In genomic region chr11:57700425-57700824, GRCh38 we compare ENCODE assay signal across 22 cellular contexts.
"Had no signal": no experiment of that assay in that cellular context is flagged by ENCODE, and none has a peak within 500 bp of the region (broad histone marks: within the 10 kb centered on the region; RNA-seq: fewer than 3 reads in every experiment).

No MANE protein-coding gene starts in this region.

- ATAC-seq: activated CD4-positive, CD25-positive, alpha-beta regulatory T cell treated with anti-CD3 and anti-CD28 coated beads, Interleukin-2, amount 50 U/mL, for 24 hours; effector memory CD8-positive, alpha-beta T cell; heart right ventricle; left lobe of liver; lower lobe of right lung had no signal

- H3K27ac ChIP-seq: adrenal gland, ascending aorta, esophagus muscularis mucosa, heart right ventricle, lower lobe of right lung, prostate gland, right atrium auricular region, spleen, thoracic aorta, vagina had no signal

- H3K9me3 ChIP-seq: adrenal gland, ascending aorta, esophagus muscularis mucosa, heart right ventricle, lower lobe of right lung, prostate gland, right atrium auricular region, spleen, thoracic aorta, vagina had no signal

- DNase-seq: activated CD4-positive, alpha-beta memory T cell treated with anti-CD3 and anti-CD28 coated beads, Interleukin-2, amount 10 ng/mL, durations not matched to agents 7 days and 5 days; activated CD4-positive, alpha-beta T cell treated with anti-CD3 and anti-CD28 coated beads, Interleukin-2, amount 10 ng/mL, durations not matched to agents 24 days and 14 days; activated naive CD4-positive, alpha-beta T cell; activated T-cell treated with anti-CD3 and anti-CD28 coated beads, Interleukin-2, amount 50 U/mL, for 1 hour; adrenal gland; central memory CD4-positive, alpha-beta T cell; dorsolateral prefrontal cortex; effector memory CD8-positive, alpha-beta T cell; heart right ventricle; lower lobe of right lung; naive thymus-derived CD8-positive, alpha-beta T cell; spleen; stimulated activated CD4-positive, alpha-beta T cell treated with anti-CD3 and anti-CD28 coated beads, Interleukin-4, amount 100 ng/mL, for 1 hour; stimulated activated naive CD4-positive, alpha-beta T cell treated with Interleukin-2 at 50 U/mL for 16 hours had no signal

- H3K4me1 ChIP-seq: esophagus muscularis mucosa, heart right ventricle, lower lobe of right lung, prostate gland, right atrium auricular region, spleen, vagina had no signal

- H3K4me3 ChIP-seq: adrenal gland, ascending aorta, dorsolateral prefrontal cortex, esophagus muscularis mucosa, heart right ventricle, lower lobe of right lung, prostate gland, right atrium auricular region, spleen, thoracic aorta, vagina had no signal

- H3K27me3 ChIP-seq: adrenal gland, ascending aorta, dorsolateral prefrontal cortex, esophagus muscularis mucosa, heart right ventricle, right atrium auricular region, spleen, vagina had no signal
